In the genomic region with DNA sequence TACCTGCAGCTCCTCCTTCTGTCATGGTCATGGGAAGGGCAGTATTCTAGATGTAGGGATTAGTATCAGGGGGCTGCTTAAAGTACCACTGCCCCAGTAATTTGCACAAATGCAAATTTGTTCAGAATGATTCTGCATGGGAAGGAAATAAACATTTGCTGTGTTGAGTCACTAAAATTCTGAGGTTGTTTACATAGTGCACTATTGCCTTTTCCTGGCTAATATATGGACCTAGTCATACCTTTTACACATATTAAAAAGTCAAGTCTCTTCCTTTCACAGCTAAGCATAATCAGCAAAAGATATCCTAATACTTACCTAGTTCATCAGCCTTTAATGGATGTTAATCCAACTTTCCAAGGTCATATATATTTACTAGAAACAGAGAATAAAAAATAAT, we compare ENCODE assay signal across 31 cellular contexts.
"Had no signal": no experiment of that assay in that cellular context is flagged by ENCODE, and none has a peak within 500 bp of the region (broad histone marks: within the 10 kb centered on the region; RNA-seq: fewer than 3 reads in every experiment).

No MANE protein-coding gene starts in this region.

- ATAC-seq: activated CD4-positive, CD25-positive, alpha-beta regulatory T cell treated with anti-CD3 and anti-CD28 coated beads, Interleukin-2, amount 50 U/mL, for 24 hours; activated CD8-positive, alpha-beta T cell treated with anti-CD3 and anti-CD28 coated beads for 36 hours; activated T-cell treated with anti-CD3 and anti-CD28 coated beads, Interleukin-2, amount 50 U/mL, for 4 hours; activated T-helper 17 cell treated with anti-CD3 and anti-CD28 coated beads, Interleukin-2, amount 50 U/mL, for 72 hours; effector memory CD8-positive, alpha-beta T cell; esophagus mucosa; T-helper 17 cell had no signal

- H3K27me3 ChIP-seq: brain microvascular endothelial cell had no signal

- FAIRE-seq: astrocyte, colon, frontal cortex had no signal

- DNase-seq: activated B cell treated with CpG ODN at 0.5 μM for 24 hours; activated CD4-positive, alpha-beta T cell treated with anti-CD3 and anti-CD28 coated beads for 48 hours; activated CD4-positive, alpha-beta T cell treated with anti-CD3 and anti-CD28 coated beads, Interleukin-2, amount 50 U/mL, for 1 hour; activated CD4-positive, alpha-beta T cell treated with anti-CD3 and anti-CD28 coated beads, Interleukin-2, amount 50 U/mL, for 48 hours; activated CD8-positive, alpha-beta memory T cell treated with anti-CD3 and anti-CD28 coated beads for 24 hours; activated CD8-positive, alpha-beta T cell treated with anti-CD3 and anti-CD28 coated beads for 36 hours; activated effector memory CD4-positive, alpha-beta T cell treated with Interleukin-2 at 50 U/mL for 16 hours; activated gamma-delta T cell treated with Interleukin-2 at 50 U/mL for 16 hours; activated naive CD4-positive, alpha-beta T cell treated with anti-CD3 and anti-CD28 coated beads, Interleukin-2, amount 50 U/mL, for 16 hours; activated naive CD4-positive, alpha-beta T cell treated with Interleukin-2 at 50 U/mL for 16 hours; activated T-cell treated with anti-CD3 and anti-CD28 coated beads, Interleukin-2, amount 50 U/mL, for 4 hours; amniotic stem cell; anterior cingulate cortex; brain microvascular endothelial cell; caudate nucleus; cortex of kidney; dermis blood vessel endothelial cell; effector CD4-positive, alpha-beta T cell; effector memory CD8-positive, alpha-beta T cell; foreskin fibroblast; head of caudate nucleus; T-helper 1 cell; T-helper 17 cell; T1000; WERI-Rb-1 had no signal

- H3K36me3 ChIP-seq: brain microvascular endothelial cell, WERI-Rb-1 had no signal

- H3K27ac ChIP-seq: brain microvascular endothelial cell, WERI-Rb-1 had no signal
